ENCODE assay signal across 20 cellular contexts in the genomic region with DNA sequence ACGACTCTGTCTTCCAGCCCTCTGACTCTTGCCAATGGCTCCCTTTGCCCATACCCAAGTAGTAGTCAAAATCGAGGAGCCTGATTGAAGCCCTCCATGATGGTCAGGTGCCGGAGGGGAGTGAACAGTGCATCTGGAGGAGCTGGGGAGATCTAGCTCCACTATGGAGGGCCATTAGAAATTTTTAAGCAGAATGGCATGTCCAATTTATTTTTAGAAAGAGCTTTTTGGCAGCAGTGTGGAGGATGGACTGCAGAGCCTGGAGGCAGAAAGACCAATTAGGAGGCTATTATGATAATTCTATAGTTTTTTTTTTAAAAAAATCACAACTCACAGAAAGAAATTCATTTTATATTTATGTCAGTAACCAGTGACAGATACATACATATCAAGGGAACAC.
DNase-seq lines count a peak whose midpoint lies in the region; ATAC-seq and TF ChIP-seq lines count a peak whose summit lies in the region.
"Had no signal": no experiment of that assay in that cellular context is flagged by ENCODE, and none has a peak within 500 bp of the region (broad histone marks: within the 10 kb centered on the region; RNA-seq: fewer than 3 reads in every experiment).

No MANE protein-coding gene starts in this region.

- no peak overlapping the region for H3K4me3 Mint-ChIP-seq in neural progenitor cell
- H3K4me3 Mint-ChIP-seq: CD4-positive, CD25-positive, alpha-beta regulatory T cell; CD8-positive, alpha-beta memory T cell; H9 had no signal

- peaks cover 12% of the 10 kb centered on the region for H3K9me3 ChIP-seq in left ventricle myocardium inferior (replicated peaks)
- H3K9me3 ChIP-seq in GM23248 (ENCODE audit: low read depth) = no peaks in the 10 kb centered on the region
- H3K9me3 ChIP-seq in heart right ventricle = peaks cover 0 to 19% (median 0%) of the 10 kb centered on the region in 11 donors
- no peaks in the 10 kb centered on the region for H3K9me3 ChIP-seq in osteoblast (ENCODE audit: low read depth, low read length)
- no peaks in the 10 kb centered on the region for H3K9me3 ChIP-seq in neural progenitor cell (ENCODE audit: low read depth)
- H3K9me3 ChIP-seq: BE2C had no signal

- TF ChIP-seq CTCF in left ventricle myocardium inferior (IDR thresholded peaks at IDR 0.05; ENCODE audit: borderline replicate concordance) (no peak), heart right ventricle (IDR thresholded peaks at IDR 0.05) (no peak), osteoblast (IDR thresholded peaks at IDR 0.05; ENCODE audit: extremely low read depth, low read depth, low read length) (no peak), neural progenitor cell (IDR thresholded peaks at IDR 0.05) (no peak)

- H2AFZ ChIP-seq in GM23248 (no peak overlapping the region), osteoblast (ENCODE audit: low read length) (peak overlapping the region; percentile 56), neural progenitor cell (replicated peaks) (no peak overlapping the region)

- H3K9me3 Mint-ChIP-seq in neural progenitor cell = no peaks in the 10 kb centered on the region

- H3K79me2 ChIP-seq in GM23248 (ENCODE audit: insufficient read depth) (no peaks in the 10 kb centered on the region), osteoblast (ENCODE audit: insufficient read depth, low read length) (no peaks in the 10 kb centered on the region), neural progenitor cell (ENCODE audit: low read depth) (no peaks in the 10 kb centered on the region)

- ATAC-seq in Right ventricle myocardium superior (ENCODE audit: poor library complexity) (peak; percentile 76), heart right ventricle (peak in 6 of 8 donors; percentile 51 to 93 (median 69)), HG03460 (IDR thresholded peaks at IDR 0.05; ENCODE audit: unreplicated experiment) (no peak)
- ATAC-seq: K562 had no signal

- no peaks in the 10 kb centered on the region for H3K36me3 Mint-ChIP-seq in neural progenitor cell
- H3K36me3 Mint-ChIP-seq: CD4-positive, CD25-positive, alpha-beta regulatory T cell; CD8-positive, alpha-beta memory T cell had no signal

- no peak for DNase-seq in Right ventricle myocardium superior
- no peak for DNase-seq in left ventricle myocardium inferior
- peak; percentile 17 for DNase-seq in GM23248
- no peak for DNase-seq in heart right ventricle
- DNase-seq in osteoblast (ENCODE audit: insufficient read length, low spot score, missing footprints) = no peak
- no peak for DNase-seq in neural progenitor cell (ENCODE audit: low spot score)
- DNase-seq in activated effector memory CD4-positive, alpha-beta T cell treated with Interleukin-2 at 50 U/mL for 16 hours = no peak
- DNase-seq: BE2C; C1 segment of cervical spinal cord; CD4-positive, CD25-positive, alpha-beta regulatory T cell; CD8-positive, alpha-beta memory T cell; COR-L47; DMS 273 treated with DMSO at 0.1 percent for 48 hours; DMS53; GDM1; H9; IMR-90 had no signal

- WGBS in GM23248 (ENCODE audit: low coverage in 1 of 2, low lambda C conversion rate in 2 of 2, missing lambda C conversion rate in 2 of 2), 2 experiments = 95 to 97% methylated on average over 3 of the region's 3 CpGs
- WGBS in heart right ventricle, 2 donors = 75 to 76% methylated on average over 3 of the region's 3 CpGs

- H3K27me3 ChIP-seq in left ventricle myocardium inferior (ENCODE audit: low read depth) = no peaks in the 10 kb centered on the region
- no peaks in the 10 kb centered on the region for H3K27me3 ChIP-seq in GM23248 (replicated peaks; ENCODE audit: insufficient read depth)
- no peaks in the 10 kb centered on the region for H3K27me3 ChIP-seq in heart right ventricle
- no peaks in the 10 kb centered on the region for H3K27me3 ChIP-seq in osteoblast (ENCODE audit: insufficient read depth, low read length)
- no peaks in the 10 kb centered on the region for H3K27me3 ChIP-seq in neural progenitor cell
- H3K27me3 ChIP-seq: BE2C had no signal

- in situ Hi-C loops in GM23248 (cut with MboI) = no loop called here

- H3K27ac Mint-ChIP-seq in neural progenitor cell = no peak overlapping the region
- H3K27ac Mint-ChIP-seq: CD4-positive, CD25-positive, alpha-beta regulatory T cell; H9 had no signal

- H3F3A ChIP-seq in GM23248 (ENCODE audit: insufficient read depth) = peaks cover 21% of the 10 kb centered on the region
- no peaks in the 10 kb centered on the region for H3F3A ChIP-seq in neural progenitor cell (ENCODE audit: low read depth)

- H3K4me1 ChIP-seq in left ventricle myocardium inferior = no peaks in the 10 kb centered on the region
- peaks cover 14% of the 10 kb centered on the region for H3K4me1 ChIP-seq in GM23248 (ENCODE audit: insufficient read depth)
- peaks cover 0 to 14% (median 0%) of the 10 kb centered on the region in 9 donors for H3K4me1 ChIP-seq in heart right ventricle
- H3K4me1 ChIP-seq in osteoblast (ENCODE audit: insufficient read depth, low read length) = peaks cover 10% of the 10 kb centered on the region
- no peaks in the 10 kb centered on the region for H3K4me1 ChIP-seq in neural progenitor cell
- H3K4me1 ChIP-seq: BE2C had no signal

- no peak overlapping the region for H3K4me3 ChIP-seq in left ventricle myocardium inferior
- no peak overlapping the region for H3K4me3 ChIP-seq in GM23248
- H3K4me3 ChIP-seq in heart right ventricle = no peak overlapping the region
- no peak overlapping the region for H3K4me3 ChIP-seq in osteoblast (ENCODE audit: insufficient read depth, low read length)
- no peak overlapping the region for H3K4me3 ChIP-seq in neural progenitor cell
- H3K4me3 ChIP-seq: K562 had no signal

- H3K27ac ChIP-seq in left ventricle myocardium inferior (replicated peaks) (no peak overlapping the region), GM23248 (no peak overlapping the region), heart right ventricle (no peak overlapping the region), osteoblast (ENCODE audit: low read depth, low read length) (no peak overlapping the region), neural progenitor cell (no peak overlapping the region)
- H3K27ac ChIP-seq: HL-60 had no signal

- no peaks in the 10 kb centered on the region for H3K9me2 ChIP-seq in GM23248 (ENCODE audit: insufficient read depth)

- no peak overlapping the region for H3K4me2 ChIP-seq in GM23248 (ENCODE audit: unreplicated experiment)
- H3K4me2 ChIP-seq in osteoblast (ENCODE audit: insufficient read depth, low read length) = no peak overlapping the region
- H3K4me2 ChIP-seq in neural progenitor cell = no peak overlapping the region

- H3K36me3 ChIP-seq in left ventricle myocardium inferior = no peaks in the 10 kb centered on the region
- H3K36me3 ChIP-seq in GM23248 (ENCODE audit: low read depth) = no peaks in the 10 kb centered on the region
- H3K36me3 ChIP-seq in heart right ventricle = no peaks in the 10 kb centered on the region
- no peaks in the 10 kb centered on the region for H3K36me3 ChIP-seq in osteoblast (ENCODE audit: insufficient read depth, low read length)
- H3K36me3 ChIP-seq in neural progenitor cell = no peaks in the 10 kb centered on the region
- H3K36me3 ChIP-seq: BE2C had no signal

- intact Hi-C loops in Right ventricle myocardium superior (cut with DNase I) = no loop called here
- intact Hi-C loops in left ventricle myocardium inferior (cut with micrococcal nuclease) = no loop called here
- intact Hi-C loops in heart right ventricle (cut with DNase I) = loop anchor here in 1 of 10 donors (5.0 kb wide), 1 partner anchor 81 kb away; no protein-coding TSS in a partner anchor

- H4K20me1 ChIP-seq in GM23248 (ENCODE audit: insufficient read depth) = no peaks in the 10 kb centered on the region
- no peaks in the 10 kb centered on the region for H4K20me1 ChIP-seq in osteoblast (ENCODE audit: insufficient read depth, low read length)
- H4K20me1 ChIP-seq in neural progenitor cell (ENCODE audit: low read depth) = no peaks in the 10 kb centered on the region

- H3K4me1 Mint-ChIP-seq in neural progenitor cell = no peaks in the 10 kb centered on the region
- H3K4me1 Mint-ChIP-seq: CD4-positive, CD25-positive, alpha-beta regulatory T cell; CD8-positive, alpha-beta memory T cell had no signal

- H3K27me3 Mint-ChIP-seq in neural progenitor cell (ENCODE audit: insufficient read depth, low read depth) = peaks cover 3% of the 10 kb centered on the region

- H3K9ac ChIP-seq in GM23248 = no peak overlapping the region
- no peak overlapping the region for H3K9ac ChIP-seq in neural progenitor cell
